ENCODE assay signal across 6 cellular contexts in genomic region chr6:30687659-30688431, GRCh38. TPM values are rescaled to one million over a fixed set of nuclear protein-coding genes. Genes with fewer than 3 reads are reported as not detected.
DNase-seq lines count a peak whose midpoint lies in the region; ATAC-seq and TF ChIP-seq lines count a peak whose summit lies in the region.

No MANE protein-coding gene starts in this region.

- H3K27me3 Mint-ChIP-seq in Caco-2 (ENCODE audit: insufficient read depth, unreplicated experiment): no peaks in the 10 kb centered on the region

- peak overlapping the region; percentile 68 for H3K27ac Mint-ChIP-seq in Caco-2 (ENCODE audit: unreplicated experiment)

- POLR2A ChIA-PET in Caco-2 (lab: Charles Lee): interaction anchor here (0.6 to 1.1 kb wide), 2 partner anchors 29 to 73 kb away, joined by 5 to 6 read pairs; partner anchors contain the start of gene MDC1

- TF ChIP-seq POLR2A in uterus (IDR thresholded peaks at IDR 0.05): no peak

- H3K4me1 Mint-ChIP-seq in Caco-2 (ENCODE audit: low read depth, unreplicated experiment): peaks cover 49% of the 10 kb centered on the region

- in situ Hi-C loops in GM13976 (cut with MboI; ENCODE audit: low sequenced_read_pairs, unreplicated experiment): no loop called here

- BruUV-seq in Caco-2 (replicated peaks; lab: Mats Ljungman, UMichigan): TSS peak; percentile 68

- H3K9ac ChIP-seq in iPS-15b (ENCODE audit: low read depth, low read length): peak overlapping the region; percentile 73

- CTCF ChIA-PET in Caco-2 (lab: Charles Lee): interaction anchor here (0.6 to 1.9 kb wide), 4 partner anchors 9 to 90 kb away, joined by 3 to 7 read pairs (median 3); partner anchors contain the start of genes FLOT1 and MDC1

- intact Hi-C loops in Caco-2 (cut with micrococcal nuclease; ENCODE audit: unreplicated experiment) (no loop called here), uterus (cut with DNase I; ENCODE audit: low total_unique reads) (loop anchor here (2.0 kb wide), 1 partner anchor 33 kb away; the partner anchor contains the start of gene TUBB)

- H3K27ac ChIP-seq in SJSA1 (peak overlapping the region; percentile 70), uterus (peak overlapping the region; percentile 98 to 99)

- no peak for ATAC-seq in HG03095 (IDR thresholded peaks at IDR 0.05; ENCODE audit: unreplicated experiment)

- no peaks in the 10 kb centered on the region for H3K9me3 Mint-ChIP-seq in Caco-2 (ENCODE audit: unreplicated experiment)

- TF ChIP-seq CTCF in Caco-2 (IDR thresholded peaks at IDR 0.05; ENCODE audit: insufficient read depth in 1 of 2, low read depth in 1 of 2, low read length in 1 of 2, severe bottlenecking in 1 of 2, unreplicated experiment in 1 of 2): no peak
- TF ChIP-seq CTCF in uterus (IDR thresholded peaks at IDR 0.05): peak; percentile 3 to 43 (median 38)
- TF ChIP-seq CTCF in GM13976 (IDR thresholded peaks at IDR 0.05; ENCODE audit: borderline replicate concordance, control extremely low read depth, extremely low read depth, insufficient read depth, missing control alignments): no peak

- DNase-seq in Caco-2 (peak in 1 of 2 experiments; percentile 22), SJSA1 (ENCODE audit: low read depth in 1 of 2, low spot score in 2 of 2) (peak in 1 of 2 experiments; percentile 59), uterus (peak; percentile 63 to 66), GM13976 (ENCODE audit: low spot score) (no peak)

- H3K4me1 ChIP-seq in Caco-2: peaks cover 22% of the 10 kb centered on the region
- H3K4me1 ChIP-seq in SJSA1 (replicated peaks): peaks cover 56% of the 10 kb centered on the region
- H3K4me1 ChIP-seq in iPS-15b (ENCODE audit: control insufficient read depth, insufficient read depth, low read length): peaks cover 24% of the 10 kb centered on the region
- H3K4me1 ChIP-seq in uterus: peaks cover 8 to 16% of the 10 kb centered on the region in 2 donors

- peaks cover 10% of the 10 kb centered on the region for H3K36me3 Mint-ChIP-seq in Caco-2 (ENCODE audit: insufficient read depth, unreplicated experiment)

- H3K4me3 Mint-ChIP-seq in Caco-2 (ENCODE audit: unreplicated experiment): peak overlapping the region; percentile 82

- H3K4me3 ChIP-seq in Caco-2 (ENCODE audit: low read depth, low read length) (peak overlapping the region; percentile 78), SJSA1 (peak overlapping the region; percentile 65), iPS-15b (ENCODE audit: low read depth, low read length) (peak overlapping the region; percentile 87), uterus (peak overlapping the region; percentile 79 to 99)

- H3K9me3 ChIP-seq in Caco-2 (no peaks in the 10 kb centered on the region), SJSA1 (replicated peaks) (no peaks in the 10 kb centered on the region), iPS-15b (ENCODE audit: control insufficient read depth, insufficient read depth, low read length) (no peaks in the 10 kb centered on the region), uterus (no peaks in the 10 kb centered on the region)

- no peaks in the 10 kb centered on the region for H3K27me3 ChIP-seq in Caco-2 (replicated peaks; ENCODE audit: control insufficient read depth, insufficient read depth, low read length)
- H3K27me3 ChIP-seq in SJSA1 (replicated peaks): no peaks in the 10 kb centered on the region
- no peaks in the 10 kb centered on the region for H3K27me3 ChIP-seq in iPS-15b (ENCODE audit: control insufficient read depth, insufficient read depth, low read length)
- no peaks in the 10 kb centered on the region for H3K27me3 ChIP-seq in uterus

- H3K36me3 ChIP-seq in Caco-2 (ENCODE audit: control insufficient read depth, insufficient read depth, low read length) (no peaks in the 10 kb centered on the region), SJSA1 (peaks cover 30% of the 10 kb centered on the region), iPS-15b (ENCODE audit: control insufficient read depth, insufficient read depth, low read length) (peaks cover 2% of the 10 kb centered on the region), uterus (no peaks in the 10 kb centered on the region)

RNA-seq across cellular contexts. Expression of gene PPP1R18, which starts 1.4 kb away (rescaled TPM):
- total RNA-seq in Caco-2 (2022) (6.6 and 9.7 TPM in 2 replicates), uterus (100 to 1,000 TPM in 1 of 4 donors, 10 to 100 TPM in 3; 15.4 to 114 (median 18.2) TPM)
- 53.2 and 76.8 TPM in 2 replicates for total RNA-seq in SJSA1 (2014; rRNA removed; shearing (Covaris generic))

RNA-seq across cellular contexts. Expression of gene NRM, which starts 2.9 kb away (rescaled TPM):
- total RNA-seq in Caco-2 (2022): 31.7 and 32.1 TPM in 2 replicates
- total RNA-seq in SJSA1 (2014; rRNA removed; shearing (Covaris generic)): 6.8 and 10.0 TPM in 2 replicates
- 10 to 100 TPM in 1 of 4 donors, 1 to 10 TPM in 2, under 1 TPM in 1; 0.59 to 29.3 (median 5.4) TPM for total RNA-seq in uterus

RNA-seq across cellular contexts. Expression of gene DHX16, which starts 15.0 kb away (rescaled TPM):
- total RNA-seq in Caco-2 (2022): 36.6 and 40.6 TPM in 2 replicates
- total RNA-seq in SJSA1 (2014; rRNA removed; shearing (Covaris generic)): 59.5 and 86.3 TPM in 2 replicates
- total RNA-seq in uterus: 10 to 100 TPM in 2 of 4 donors, 1 to 10 TPM in 2; 3.2 to 31.8 (median 16.3) TPM

RNA-seq across cellular contexts. Expression of gene MDC1, which starts 29.2 kb away (rescaled TPM):
- total RNA-seq in Caco-2 (2022) (46.6 and 48.6 TPM in 2 replicates), uterus (10 to 100 TPM in 2 of 4 donors, 1 to 10 TPM in 2; 3.1 to 61.9 (median 10.2) TPM)
- 8.4 and 8.6 TPM in 2 replicates for total RNA-seq in SJSA1 (2014; rRNA removed; shearing (Covaris generic))

RNA-seq across cellular contexts. Expression of gene TUBB, which starts 32.3 kb away (rescaled TPM):
- total RNA-seq in Caco-2 (2022) (742 and 788 TPM in 2 replicates), uterus (100 to 1,000 TPM; 130 to 426 (median 290) TPM)
- 1,157 and 1,642 TPM in 2 replicates for total RNA-seq in SJSA1 (2014; rRNA removed; shearing (Covaris generic))

Comparison
In these comparisons a context has a peak if more than half of its experiments do, and no peak if none do; other contexts are left out.
1. CTCF ChIP-seq: peak in uterus (4 of 4); none in Caco-2 (0 of 2) and GM13976 (single experiment).
2. Peak in every context shown above with its lines, with median percentiles within 50 percentile points of each other: H3K4me3 ChIP-seq.